Comparison of ENCODE assay signal across 8 cellular contexts in genomic region chr2:237723613-237724012, GRCh38.
DNase-seq lines count a peak whose midpoint lies in the region; ATAC-seq, FAIRE-seq and TF ChIP-seq lines count a peak whose summit lies in the region.

No MANE protein-coding gene starts in this region.

- H3K9me3 ChIP-seq in K562 (replicated peaks; ENCODE audit: control insufficient read depth, insufficient read depth, low read depth, low read length): no peaks in the 10 kb centered on the region
- no peaks in the 10 kb centered on the region for H3K9me3 ChIP-seq in mucosa of rectum (ENCODE audit: control insufficient read depth in 2 of 2, low read length in 2 of 2)
- no peaks in the 10 kb centered on the region for H3K9me3 ChIP-seq in esophagus squamous epithelium

- no peak overlapping the region for H2AFZ ChIP-seq in K562 (ENCODE audit: low read depth, low read length)

- peak; percentile 44 for DNase-seq in AG10803 (ENCODE audit: low read depth)
- no peak for DNase-seq in GM19239 (ENCODE audit: insufficient read length, low spot score)
- DNase-seq in NCI-H146 (lab: John Stamatoyannopoulos, UW): peak; percentile 71
- peak; percentile 47 to 58 (median 56) for DNase-seq in K562 (ENCODE audit: extremely low read depth in 1 of 4, low spot score in 3 of 4)
- no peak for DNase-seq in esophagus squamous epithelium (lab: John Stamatoyannopoulos, UW)
- DNase-seq in Ammon's horn (ENCODE audit: low spot score): no peak

- H4K20me1 ChIP-seq in K562 (replicated peaks; ENCODE audit: control insufficient read depth, insufficient read depth, low read length): no peaks in the 10 kb centered on the region

- H3K27ac ChIP-seq in K562 (ENCODE audit: extremely low read depth, low read depth, low read length): no peak overlapping the region
- H3K27ac ChIP-seq in mucosa of rectum (ENCODE audit: low read depth in 2 of 2, low read length in 2 of 2): peak overlapping the region; percentile 41 to 77
- H3K27ac ChIP-seq in esophagus squamous epithelium: no peak overlapping the region

- 13% methylated on average over 3 of the region's 3 CpGs for WGBS in K562 (ENCODE audit: insufficient coverage, low coverage, missing lambda C conversion rate)
- WGBS in esophagus squamous epithelium, 2 donors: 40 to 55% methylated on average over 3 of the region's 3 CpGs

- FAIRE-seq in GM19239 (lab: Jason Lieb, UNC) (peak; percentile 63), K562 (lab: Jason Lieb, UNC) (peak; percentile 32)

- no TSS peak for BruUV-seq in K562 (replicated peaks; lab: Mats Ljungman, UMichigan)

- H3K36me3 ChIP-seq in K562 (ENCODE audit: control insufficient read depth, insufficient read depth, low read length) (0 out of 3 replicates have a peak, but pooled peaks cover 7% of the 10 kb centered on the region), mucosa of rectum (ENCODE audit: control insufficient read depth in 2 of 2, insufficient read depth in 2 of 2, low read length in 2 of 2) (peaks cover 11% of the 10 kb centered on the region in 2 donors), esophagus squamous epithelium (peaks cover 0 to 39% (median 0%) of the 10 kb centered on the region in 3 donors)

- TF ChIP-seq POLR2A in K562 (conservative IDR thresholded peaks at IDR 0.05) (no peak), esophagus squamous epithelium (IDR thresholded peaks at IDR 0.05) (no peak)

- H3K27me3 ChIP-seq in K562 (ENCODE audit: control insufficient read depth in 2 of 2, insufficient read depth in 2 of 2, low read length in 2 of 2): no peaks in the 10 kb centered on the region
- H3K27me3 ChIP-seq in mucosa of rectum (ENCODE audit: control insufficient read depth in 2 of 2, insufficient read depth in 2 of 2, low read length in 2 of 2): no peaks in the 10 kb centered on the region
- no peaks in the 10 kb centered on the region for H3K27me3 ChIP-seq in esophagus squamous epithelium

- no peak for TF ChIP-seq CTCF in AG10803 (conservative IDR thresholded peaks at IDR 0.05; ENCODE audit: low read length)
- no peak for TF ChIP-seq CTCF in K562 (IDR thresholded peaks at IDR 0.05 in 2 of 3, conservative IDR thresholded peaks at IDR 0.05 in 1 of 3; ENCODE audit: insufficient read depth in 2 of 3, low read depth in 1 of 3, low read length in 3 of 3)
- TF ChIP-seq CTCF in esophagus squamous epithelium (IDR thresholded peaks at IDR 0.05): no peak

- no peak overlapping the region for H3K4me2 ChIP-seq in K562 (ENCODE audit: insufficient read depth, low read length)

- H3K4me1 ChIP-seq in K562 (replicated peaks in 1 of 2; ENCODE audit: control insufficient read depth in 2 of 2, insufficient read depth in 2 of 2, low read length in 2 of 2): peaks cover 3 to 5% of the 10 kb centered on the region in 2 experiments; a peak in 1 of 5 replicates
- H3K4me1 ChIP-seq in mucosa of rectum (ENCODE audit: control insufficient read depth in 2 of 2, insufficient read depth in 2 of 2, low read length in 2 of 2): peaks cover 23 to 40% of the 10 kb centered on the region in 2 donors
- peaks cover 15 to 63% (median 34%) of the 10 kb centered on the region in 3 donors for H3K4me1 ChIP-seq in esophagus squamous epithelium

- no peak for TF ChIP-seq EP300 in K562 (IDR thresholded peaks at IDR 0.05; ENCODE audit: low read length)

- in situ Hi-C loops in K562 (cut with MboI): no loop called here

- intact Hi-C loops in K562 (cut with micrococcal nuclease) (no loop called here), esophagus squamous epithelium (cut with DNase I) (no loop called here)

- H3K79me2 ChIP-seq in K562 (ENCODE audit: control insufficient read depth, insufficient read depth, low read length): no peaks in the 10 kb centered on the region

- peak overlapping the region in 1 of 2 experiments; percentile 71; a peak in 1 of 4 replicates for H3K9ac ChIP-seq in K562 (ENCODE audit: insufficient read depth in 1 of 2, low read depth in 2 of 2, low read length in 2 of 2)
- H3K9ac ChIP-seq in mucosa of rectum (ENCODE audit: low read depth in 1 of 2, low read length in 2 of 2): no peak overlapping the region

- no peak for TF ChIP-seq RAD21 in K562 (CRISPR knock-in tag; conservative IDR thresholded peaks at IDR 0.05 in 1 of 2, IDR thresholded peaks at IDR 0.05 in 1 of 2)

- peak; percentile 93 for ATAC-seq in K562
- ATAC-seq in GM21367 (IDR thresholded peaks at IDR 0.05; ENCODE audit: unreplicated experiment): no peak

- H3K9me1 ChIP-seq in K562 (ENCODE audit: control insufficient read depth, insufficient read depth, low read length): no peaks in the 10 kb centered on the region

- POLR2A ChIA-PET in K562 (lab: Yijun Ruan, JAX): no interaction called here

- CTCF ChIA-PET in K562 (lab: Yijun Ruan, JAX; ENCODE audit: low intra/inter-chr PET ratio): no interaction called here

- H3K4me3 ChIP-seq in AG10803 (ENCODE audit: low read length) (no peak overlapping the region), K562 (no peak overlapping the region), mucosa of rectum (ENCODE audit: low read length in 2 of 2) (no peak overlapping the region), esophagus squamous epithelium (no peak overlapping the region)

TF ChIP-seq in K562, 482 proteins besides CTCF, POLR2A, EP300 and RAD21 (continues in another document):
- TF ChIP-seq MYNN (IDR thresholded peaks at IDR 0.05): peak; percentile 84
- TF ChIP-seq MYNN (CRISPR knock-in tag; IDR thresholded peaks at IDR 0.05): no peak
- TF ChIP-seq TEAD4 (IDR thresholded peaks at IDR 0.05; ENCODE audit: low read length): peak; percentile 68
- TF ChIP-seq TEAD4 (CRISPR knock-in tag; IDR thresholded peaks at IDR 0.05; ENCODE audit: borderline replicate concordance): no peak
- TF ChIP-seq DACH1 (IDR thresholded peaks at IDR 0.05; ENCODE audit: partially characterized antibody): peak; percentile 82
- no peak for TF ChIP-seq ZBTB49 (CRISPR knock-in tag; IDR thresholded peaks at IDR 0.05; ENCODE audit: borderline replicate concordance)
- 0 out of 2 replicates have a peak, but pooled peaks have one; percentile 37 for TF ChIP-seq POLR2AphosphoS5 (IDR thresholded peaks at IDR 0.05; ENCODE audit: control insufficient read depth, insufficient read depth, low read depth, low read length)
- TF ChIP-seq CREM (IDR thresholded peaks at IDR 0.05; ENCODE audit: low read depth): peak; percentile 16; the same call in 1 of the 2 replicates
- TF ChIP-seq BHLHE40 (IDR thresholded peaks at IDR 0.05; ENCODE audit: low read length): 0 out of 2 replicates have a peak, but pooled peaks have one; percentile 9
- TF ChIP-seq TRIM25 (IDR thresholded peaks at IDR 0.05; ENCODE audit: borderline replicate concordance): no peak
- TF ChIP-seq HDAC1 (IDR thresholded peaks at IDR 0.05): peak in 1 of 2 experiments; percentile 49; a peak in 1 of 4 replicates
- TF ChIP-seq PHF21A (IDR thresholded peaks at IDR 0.05; ENCODE audit: borderline replicate concordance, low read depth): no peak
- TF ChIP-seq KDM4B (IDR thresholded peaks at IDR 0.05; ENCODE audit: borderline replicate concordance in 2 of 2, low read depth in 1 of 2): no peak
- peak; percentile 94 for TF ChIP-seq TAF9B (IDR thresholded peaks at IDR 0.05; ENCODE audit: partially characterized antibody)
- TF ChIP-seq RCOR1 (IDR thresholded peaks at IDR 0.05; ENCODE audit: borderline replicate concordance in 1 of 2, low read depth in 2 of 2, low read length in 2 of 2): 0 out of 4 replicates have a peak, but pooled peaks of 1 of the 2 experiments have one; percentile 22
- peak; percentile 35 for TF ChIP-seq TCF3 (CRISPR knock-in tag; IDR thresholded peaks at IDR 0.05)
- TF ChIP-seq TRIM24 (IDR thresholded peaks at IDR 0.05): peak; percentile 18 to 26; a peak in 1 of 4 replicates
- no peak for TF ChIP-seq CREBBP (IDR thresholded peaks at IDR 0.05; ENCODE audit: low read depth, low read length)
- peak; percentile 64 for TF ChIP-seq KLF16 (IDR thresholded peaks at IDR 0.05)
- TF ChIP-seq, protein P1, sequence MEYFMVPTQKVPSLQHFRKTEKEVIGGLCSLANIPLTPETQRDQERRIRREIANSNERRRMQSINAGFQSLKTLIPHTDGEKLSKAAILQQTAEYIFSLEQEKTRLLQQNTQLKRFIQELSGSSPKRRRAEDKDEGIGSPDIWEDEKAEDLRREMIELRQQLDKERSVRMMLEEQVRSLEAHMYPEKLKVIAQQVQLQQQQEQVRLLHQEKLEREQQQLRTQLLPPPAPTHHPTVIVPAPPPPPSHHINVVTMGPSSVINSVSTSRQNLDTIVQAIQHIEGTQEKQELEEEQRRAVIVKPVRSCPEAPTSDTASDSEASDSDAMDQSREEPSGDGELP (CRISPR knock-in tag; IDR thresholded peaks at IDR 0.05; ENCODE audit: borderline replicate concordance): peak; percentile 95
- peak; percentile 78 for TF ChIP-seq CBFA2T3 (IDR thresholded peaks at IDR 0.05)

Comparison
In these comparisons a context has a peak if more than half of its experiments do, and no peak if none do; other contexts are left out.
1. DNase-seq: peak in AG10803 (single experiment), NCI-H146 (single experiment) and K562 (4 of 4); none in GM19239 (single experiment), esophagus squamous epithelium (single experiment) and Ammon's horn (single experiment).
2. H3K27ac ChIP-seq: peak in mucosa of rectum (2 of 2); none in K562 (single experiment) and esophagus squamous epithelium (0 of 4).